8 cellular contexts compared by ENCODE assay signal in the genomic region with DNA sequence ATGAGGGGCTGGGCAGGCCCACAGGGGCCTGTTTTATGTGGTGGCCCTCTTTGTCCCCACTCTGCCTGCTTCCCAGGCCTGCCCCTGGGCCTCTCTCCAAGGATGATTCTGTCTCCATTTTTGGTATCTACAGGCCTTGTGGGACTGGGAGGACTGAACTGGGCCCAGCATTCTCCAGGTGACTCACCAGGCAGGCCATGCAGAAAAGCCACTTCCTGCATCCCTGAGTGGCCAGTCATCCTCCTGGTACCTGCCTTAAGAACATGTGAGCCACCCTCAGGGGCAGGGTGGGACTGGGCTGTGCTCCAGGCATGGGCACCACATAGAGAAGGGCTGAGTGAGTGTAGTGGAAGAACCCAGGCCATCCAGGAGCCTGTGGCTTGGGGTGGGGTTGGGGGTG. TPM values are rescaled to one million over a fixed set of nuclear protein-coding genes. Genes with fewer than 3 reads are reported as not detected.
DNase-seq lines count a peak whose midpoint lies in the region; ATAC-seq and TF ChIP-seq lines count a peak whose summit lies in the region.

No MANE protein-coding gene starts in this region.

- H3K4me2 ChIP-seq in mesenchymal stem cell (ENCODE audit: low read length, poor library complexity, severe bottlenecking) = no peak overlapping the region

- peaks cover 17% of the 10 kb centered on the region; the same call in 1 of the 2 replicates for H3K36me3 Mint-ChIP-seq in HFFc6 (ENCODE audit: low read depth)
- no peaks in the 10 kb centered on the region for H3K36me3 Mint-ChIP-seq in activated naive CD8-positive, alpha-beta T cell treated with anti-CD3 and anti-CD28 coated beads, Interleukin-2, amount 50 U/mL, for 24 hours (ENCODE audit: low read depth)

- H3K79me1 ChIP-seq in mesenchymal stem cell (replicated peaks; ENCODE audit: low read length, poor library complexity, severe bottlenecking) = no peaks in the 10 kb centered on the region

- H3K4me3 Mint-ChIP-seq in HFFc6 = no peak overlapping the region
- no peak overlapping the region for H3K4me3 Mint-ChIP-seq in activated naive CD8-positive, alpha-beta T cell treated with anti-CD3 and anti-CD28 coated beads, Interleukin-2, amount 50 U/mL, for 24 hours

- no peak overlapping the region for H2BK15ac ChIP-seq in mesenchymal stem cell (ENCODE audit: low read depth, poor library complexity, severe bottlenecking)

- peaks cover 26% of the 10 kb centered on the region for H3K4me1 ChIP-seq in mesenchymal stem cell (ENCODE audit: control insufficient read depth, insufficient read depth, low read depth, low read length)

- peaks cover 8% of the 10 kb centered on the region; the same call in 1 of the 2 replicates for H3K9me3 Mint-ChIP-seq in HFFc6
- no peaks in the 10 kb centered on the region for H3K9me3 Mint-ChIP-seq in activated naive CD8-positive, alpha-beta T cell treated with anti-CD3 and anti-CD28 coated beads, Interleukin-2, amount 50 U/mL, for 24 hours

- H3K23ac ChIP-seq in mesenchymal stem cell (ENCODE audit: low read length in 2 of 2) = no peak overlapping the region

- no peaks in the 10 kb centered on the region for H3K27me3 Mint-ChIP-seq in HFFc6 (ENCODE audit: insufficient read depth)
- H3K27me3 Mint-ChIP-seq in activated naive CD8-positive, alpha-beta T cell treated with anti-CD3 and anti-CD28 coated beads, Interleukin-2, amount 50 U/mL, for 24 hours = peaks cover 3% of the 10 kb centered on the region

- H2BK5ac ChIP-seq in mesenchymal stem cell (ENCODE audit: low read depth, low read length, poor library complexity, severe bottlenecking) = peak overlapping the region; percentile 95

- no peaks in the 10 kb centered on the region for H3K36me3 ChIP-seq in mesenchymal stem cell (ENCODE audit: control insufficient read depth in 1 of 2, insufficient read depth in 2 of 2, low read depth in 1 of 2, low read length in 2 of 2)

- H3K9ac ChIP-seq in mesenchymal stem cell (ENCODE audit: low read length) = peak overlapping the region; percentile 64

- peak overlapping the region; percentile 95 for H3K27ac Mint-ChIP-seq in HFFc6
- H3K27ac Mint-ChIP-seq in activated naive CD8-positive, alpha-beta T cell treated with anti-CD3 and anti-CD28 coated beads, Interleukin-2, amount 50 U/mL, for 24 hours = no peak overlapping the region

- peak overlapping the region; percentile 91 for H3K27ac ChIP-seq in mesenchymal stem cell (ENCODE audit: low read length, poor library complexity, severe bottlenecking)

- peak overlapping the region in 1 of 2 experiments; percentile 85 for H2BK12ac ChIP-seq in mesenchymal stem cell (ENCODE audit: low read length in 2 of 2)

- H2BK120ac ChIP-seq in mesenchymal stem cell (ENCODE audit: low read depth, low read length) = peak overlapping the region; percentile 94

- H3K27me3 ChIP-seq in mesenchymal stem cell (ENCODE audit: control insufficient read depth in 1 of 2, insufficient read depth in 1 of 2, low read length in 2 of 2) = no peaks in the 10 kb centered on the region

- DNase-seq in AG09319 (ENCODE audit: extremely low read depth, low read depth) (peak; percentile 83), HFFc6 (peak; percentile 95), astrocyte of the hippocampus (ENCODE audit: low read depth, low spot score) (peak; percentile 99), mesenchymal stem cell (peak; percentile 90), NCI-H2227 (lab: John Stamatoyannopoulos, UW; ENCODE audit: unreplicated experiment) (no peak), pons (ENCODE audit: low spot score) (no peak)
- no peak for DNase-seq in activated naive CD8-positive, alpha-beta T cell treated with anti-CD3 and anti-CD28 coated beads, Interleukin-2, amount 50 U/mL, for 24 hours

- peak overlapping the region; percentile 55 for H2AFZ ChIP-seq in mesenchymal stem cell (ENCODE audit: low read depth, low read length)

- H4K91ac ChIP-seq in mesenchymal stem cell (ENCODE audit: low read length) = peak overlapping the region; percentile 28

- peaks cover 52% of the 10 kb centered on the region for H3K4me1 Mint-ChIP-seq in HFFc6 (ENCODE audit: low read depth)
- peaks cover 24% of the 10 kb centered on the region for H3K4me1 Mint-ChIP-seq in activated naive CD8-positive, alpha-beta T cell treated with anti-CD3 and anti-CD28 coated beads, Interleukin-2, amount 50 U/mL, for 24 hours

- H4K8ac ChIP-seq in mesenchymal stem cell (ENCODE audit: low read length) = peak overlapping the region; percentile 91

- no peaks in the 10 kb centered on the region for H3K9me3 ChIP-seq in mesenchymal stem cell (ENCODE audit: control insufficient read depth, low read length)

- no peak overlapping the region for H3K4me3 ChIP-seq in mesenchymal stem cell (ENCODE audit: insufficient read depth in 1 of 2, low read depth in 1 of 2, low read length in 2 of 2)

- H2AK5ac ChIP-seq in mesenchymal stem cell (ENCODE audit: low read length, severe bottlenecking) = peak overlapping the region; percentile 95

- H3K14ac ChIP-seq in mesenchymal stem cell (ENCODE audit: low read length in 2 of 2) = peak overlapping the region in 1 of 2 experiments; percentile 77

- no peak for ATAC-seq in HG03457 (IDR thresholded peaks at IDR 0.05; ENCODE audit: unreplicated experiment)
- no peak for ATAC-seq in activated naive CD8-positive, alpha-beta T cell treated with anti-CD3 and anti-CD28 coated beads, Interleukin-2, amount 50 U/mL, for 24 hours

- peak overlapping the region; percentile 36 to 63 for H3K4ac ChIP-seq in mesenchymal stem cell (ENCODE audit: low read depth in 1 of 2, low read length in 2 of 2)

- TF ChIP-seq CTCF in AG09319 (IDR thresholded peaks at IDR 0.05; ENCODE audit: low read depth, low read length) = no peak
- no peak for TF ChIP-seq CTCF in HFFc6 (IDR thresholded peaks at IDR 0.05)

- peak overlapping the region; percentile 17 to 25 for H3K18ac ChIP-seq in mesenchymal stem cell (ENCODE audit: low read depth in 1 of 2, low read length in 2 of 2)

RNA-seq across cellular contexts. Expression of a gene that starts 20.0 kb away (rescaled TPM):
- 10 to 100 TPM; 24.4 to 55.1 (median 26.2) TPM for total RNA-seq in HFFc6 (2021; fragmentation: NEBNext Ultra II Directional; extraction: Animal tissue kit (Norgen Biotek cat#: 25700))
- 23.6 TPM for polyA plus RNA-seq in mesenchymal stem cell (2013, experiment 1 of 2)
- 22.7 TPM for polyA plus RNA-seq in mesenchymal stem cell (2013, experiment 2 of 2)

Comparison
In these comparisons a context has a peak if more than half of its experiments do, and no peak if none do; other contexts are left out.
1. DNase-seq: peak in AG09319 (single experiment), HFFc6 (single experiment), astrocyte of the hippocampus (single experiment) and mesenchymal stem cell (single experiment); none in NCI-H2227 (single experiment), pons (single experiment) and activated naive CD8-positive, alpha-beta T cell treated with anti-CD3 and anti-CD28 coated beads, Interleukin-2, amount 50 U/mL, for 24 hours (single experiment).